Comparison of ENCODE assay signal across 7 cellular contexts in the genomic region with DNA sequence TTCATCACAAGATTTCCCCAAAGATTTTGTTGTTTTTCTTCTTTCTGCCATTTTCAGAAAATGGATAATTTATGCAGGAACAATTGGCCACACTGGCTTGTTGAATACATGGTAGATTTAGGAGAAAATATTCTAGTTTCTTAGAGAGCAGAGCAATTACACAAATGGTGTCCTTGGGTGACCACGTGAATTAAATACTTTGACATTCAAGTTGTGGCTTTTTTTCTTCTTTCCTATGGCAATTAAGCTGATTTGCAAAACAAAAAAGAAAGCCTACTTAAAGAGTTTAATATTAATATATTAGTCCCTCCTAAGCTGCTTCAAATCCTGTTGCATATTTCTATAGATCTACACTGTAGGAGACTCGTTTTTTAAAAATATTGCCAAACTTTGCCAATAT.
"Had no signal": no experiment of that assay in that cellular context is flagged by ENCODE, and none has a peak within 500 bp of the region (broad histone marks: within the 10 kb centered on the region; RNA-seq: fewer than 3 reads in every experiment).

No MANE protein-coding gene starts in this region.

- FAIRE-seq: G401.6, GM12878, GM12891, GM18507, GM19239 had no signal

- H3K4me3 ChIP-seq: GM12878 had no signal

- ATAC-seq: GM12878 had no signal

- DNase-seq: GDM1, GF-D8 had no signal
